ENCODE assay signal across 10 cellular contexts in genomic region chr4:146124023-146124680, GRCh38. TPM values are rescaled to one million over a fixed set of nuclear protein-coding genes. Genes with fewer than 3 reads are reported as not detected.
DNase-seq lines count a peak whose midpoint lies in the region; ATAC-seq and TF ChIP-seq lines count a peak whose summit lies in the region.
"Had no signal": no experiment of that assay in that cellular context is flagged by ENCODE, and none has a peak within 500 bp of the region (broad histone marks: within the 10 kb centered on the region; RNA-seq: fewer than 3 reads in every experiment).

No MANE protein-coding gene starts in this region.

- no peaks in the 10 kb centered on the region for H3K36me3 Mint-ChIP-seq in activated CD8-positive, alpha-beta T cell treated with anti-CD3 and anti-CD28 coated beads for 36 hours (ENCODE audit: low read depth)
- H3K36me3 Mint-ChIP-seq in activated CD8-positive, alpha-beta T cell treated with anti-CD3 and anti-CD28 coated beads, Interleukin-2, amount 10 ng/mL, durations not matched to agents 7 days and 5 days (ENCODE audit: low read depth) = no peaks in the 10 kb centered on the region

- peaks cover 11% of the 10 kb centered on the region for H3K27me3 Mint-ChIP-seq in activated CD8-positive, alpha-beta T cell treated with anti-CD3 and anti-CD28 coated beads for 36 hours
- H3K27me3 Mint-ChIP-seq in activated CD8-positive, alpha-beta T cell treated with anti-CD3 and anti-CD28 coated beads, Interleukin-2, amount 10 ng/mL, durations not matched to agents 7 days and 5 days (ENCODE audit: low read depth) = peaks cover 12% of the 10 kb centered on the region

- ATAC-seq in activated CD8-positive, alpha-beta T cell treated with anti-CD3 and anti-CD28 coated beads for 36 hours = peak; percentile 61
- ATAC-seq in activated CD8-positive, alpha-beta T cell treated with anti-CD3 and anti-CD28 coated beads, Interleukin-2, amount 10 ng/mL, durations not matched to agents 7 days and 5 days = no peak
- ATAC-seq in HG02610 (IDR thresholded peaks at IDR 0.05; ENCODE audit: unreplicated experiment) = peak; percentile 86
- ATAC-seq in stimulated activated naive CD8-positive, alpha-beta T cell treated with anti-CD3 and anti-CD28 coated beads, Interleukin-15, Interleukin-2, amounts not matched to agents 100 U/mL and 50 U/mL, for 24 hours = peak; percentile 95
- no peak for ATAC-seq in left cardiac atrium

- peak; percentile 19 for DNase-seq in activated CD8-positive, alpha-beta T cell treated with anti-CD3 and anti-CD28 coated beads for 36 hours
- DNase-seq in activated CD8-positive, alpha-beta T cell treated with anti-CD3 and anti-CD28 coated beads, Interleukin-2, amount 10 ng/mL, durations not matched to agents 7 days and 5 days = no peak
- DNase-seq in stimulated activated naive CD8-positive, alpha-beta T cell treated with anti-CD3 and anti-CD28 coated beads, Interleukin-15, Interleukin-2, amounts not matched to agents 100 U/mL and 50 U/mL, for 24 hours = peak; percentile 31
- DNase-seq in effector CD4-positive, alpha-beta T cell = no peak
- DNase-seq in left cardiac atrium (no peak), NK-92 (lab: John Stamatoyannopoulos, UW; ENCODE audit: unreplicated experiment) (no peak)

- intact Hi-C loops in activated CD8-positive, alpha-beta T cell treated with anti-CD3 and anti-CD28 coated beads for 36 hours (cut with micrococcal nuclease) = no loop called here
- intact Hi-C loops in left cardiac atrium (cut with DNase I) = no loop called here

- no peaks in the 10 kb centered on the region for H3K79me2 ChIP-seq in Loucy (ENCODE audit: insufficient read depth, low read length)

- CTCF ChIA-PET in activated CD8-positive, alpha-beta T cell treated with anti-CD3 and anti-CD28 coated beads for 36 hours (lab: Charles Lee) = no interaction called here
- CTCF ChIA-PET in activated CD8-positive, alpha-beta T cell treated with anti-CD3 and anti-CD28 coated beads, Interleukin-2, amount 10 ng/mL, durations not matched to agents 7 days and 5 days (lab: Charles Lee) = interaction anchor here (0.7 kb wide), 1 partner anchor 29 kb away, joined by 3 read pairs; no protein-coding TSS in a partner anchor

- no peaks in the 10 kb centered on the region for H3K4me1 ChIP-seq in Loucy (ENCODE audit: insufficient read depth, low read length, poor library complexity, severe bottlenecking)
- H3K4me1 ChIP-seq: HAP-1, tibial nerve had no signal

- H3K4me1 Mint-ChIP-seq in activated CD8-positive, alpha-beta T cell treated with anti-CD3 and anti-CD28 coated beads for 36 hours (ENCODE audit: low read depth) = peaks cover 6% of the 10 kb centered on the region
- H3K4me1 Mint-ChIP-seq in activated CD8-positive, alpha-beta T cell treated with anti-CD3 and anti-CD28 coated beads, Interleukin-2, amount 10 ng/mL, durations not matched to agents 7 days and 5 days (ENCODE audit: low read depth) = no peaks in the 10 kb centered on the region

- H3K9ac ChIP-seq in Loucy (ENCODE audit: low read depth, low read length, poor library complexity, severe bottlenecking) = no peak overlapping the region

- no peak overlapping the region for H3K4me3 ChIP-seq in Loucy (ENCODE audit: low read length, poor library complexity, severe bottlenecking)
- H3K4me3 ChIP-seq: HAP-1, tibial nerve had no signal

- no peaks in the 10 kb centered on the region for H3K27me3 ChIP-seq in Loucy (ENCODE audit: insufficient read depth, low read length, poor library complexity, severe bottlenecking)
- H3K27me3 ChIP-seq: tibial nerve had no signal

- TF ChIP-seq CTCF in activated CD8-positive, alpha-beta T cell treated with anti-CD3 and anti-CD28 coated beads for 36 hours (IDR thresholded peaks at IDR 0.05) = no peak
- TF ChIP-seq CTCF in Loucy (conservative IDR thresholded peaks at IDR 0.05; ENCODE audit: low read length) = 0 out of 2 replicates have a peak, but pooled peaks have one; percentile 12

- no peak overlapping the region for H3K4me3 Mint-ChIP-seq in activated CD8-positive, alpha-beta T cell treated with anti-CD3 and anti-CD28 coated beads for 36 hours
- no peak overlapping the region for H3K4me3 Mint-ChIP-seq in activated CD8-positive, alpha-beta T cell treated with anti-CD3 and anti-CD28 coated beads, Interleukin-2, amount 10 ng/mL, durations not matched to agents 7 days and 5 days

- H3K36me3 ChIP-seq in Loucy (ENCODE audit: insufficient read depth, low read length) = no peaks in the 10 kb centered on the region
- H3K36me3 ChIP-seq: HAP-1, tibial nerve had no signal

- no peak overlapping the region for H3K4me2 ChIP-seq in Loucy (ENCODE audit: low read depth, low read length, poor library complexity, severe bottlenecking)

- H3F3A ChIP-seq in Loucy (ENCODE audit: low read depth) = no peaks in the 10 kb centered on the region

- POLR2A ChIA-PET in activated CD8-positive, alpha-beta T cell treated with anti-CD3 and anti-CD28 coated beads for 36 hours (lab: Charles Lee) = no interaction called here
- POLR2A ChIA-PET in activated CD8-positive, alpha-beta T cell treated with anti-CD3 and anti-CD28 coated beads, Interleukin-2, amount 10 ng/mL, durations not matched to agents 7 days and 5 days (lab: Charles Lee) = no interaction called here

- H3K9me3 ChIP-seq in Loucy (ENCODE audit: insufficient read depth, low read depth, low read length) = no peaks in the 10 kb centered on the region
- H3K9me3 ChIP-seq: HAP-1 had no signal

- H2AFZ ChIP-seq in Loucy (ENCODE audit: low read length) = 0 out of 2 replicates have a peak overlapping the region, but pooled peaks have one; percentile 23

- H4K20me1 ChIP-seq in Loucy (ENCODE audit: insufficient read depth, low read length, poor library complexity, severe bottlenecking) = no peaks in the 10 kb centered on the region

- no peaks in the 10 kb centered on the region for H3K9me2 ChIP-seq in Loucy (replicated peaks; ENCODE audit: low read depth, low read length)

- H3K9me3 Mint-ChIP-seq in activated CD8-positive, alpha-beta T cell treated with anti-CD3 and anti-CD28 coated beads for 36 hours = no peaks in the 10 kb centered on the region
- H3K9me3 Mint-ChIP-seq in activated CD8-positive, alpha-beta T cell treated with anti-CD3 and anti-CD28 coated beads, Interleukin-2, amount 10 ng/mL, durations not matched to agents 7 days and 5 days (ENCODE audit: insufficient read depth) = no peaks in the 10 kb centered on the region

- H3K27ac Mint-ChIP-seq in activated CD8-positive, alpha-beta T cell treated with anti-CD3 and anti-CD28 coated beads for 36 hours = no peak overlapping the region
- H3K27ac Mint-ChIP-seq in activated CD8-positive, alpha-beta T cell treated with anti-CD3 and anti-CD28 coated beads, Interleukin-2, amount 10 ng/mL, durations not matched to agents 7 days and 5 days = no peak overlapping the region

RNA-seq across cellular contexts. Expression of gene LSM6, which starts 51.4 kb away (rescaled TPM):
- total RNA-seq in activated CD8-positive, alpha-beta T cell treated with anti-CD3 and anti-CD28 coated beads for 36 hours = 10 to 100 TPM; 59.7 to 61.7 TPM
- 10 to 100 TPM; 52.2 to 64.3 TPM for total RNA-seq in activated CD8-positive, alpha-beta T cell treated with anti-CD3 and anti-CD28 coated beads, Interleukin-2, amount 10 ng/mL, durations not matched to agents 7 days and 5 days
- total RNA-seq in left cardiac atrium = 10 to 100 TPM; 15.7 to 17.2 TPM

Comparison
In these comparisons a context has a peak if more than half of its experiments do, and no peak if none do; other contexts are left out.
1. ATAC-seq: peak in activated CD8-positive, alpha-beta T cell treated with anti-CD3 and anti-CD28 coated beads for 36 hours (single experiment), HG02610 (single experiment) and stimulated activated naive CD8-positive, alpha-beta T cell treated with anti-CD3 and anti-CD28 coated beads, Interleukin-15, Interleukin-2, amounts not matched to agents 100 U/mL and 50 U/mL, for 24 hours (single experiment); none in activated CD8-positive, alpha-beta T cell treated with anti-CD3 and anti-CD28 coated beads, Interleukin-2, amount 10 ng/mL, durations not matched to agents 7 days and 5 days (single experiment) and left cardiac atrium (0 of 2).
2. DNase-seq: peak in activated CD8-positive, alpha-beta T cell treated with anti-CD3 and anti-CD28 coated beads for 36 hours (single experiment) and stimulated activated naive CD8-positive, alpha-beta T cell treated with anti-CD3 and anti-CD28 coated beads, Interleukin-15, Interleukin-2, amounts not matched to agents 100 U/mL and 50 U/mL, for 24 hours (single experiment); none in activated CD8-positive, alpha-beta T cell treated with anti-CD3 and anti-CD28 coated beads, Interleukin-2, amount 10 ng/mL, durations not matched to agents 7 days and 5 days (single experiment), effector CD4-positive, alpha-beta T cell (single experiment), left cardiac atrium (single experiment) and NK-92 (single experiment).